Comparison of ENCODE assay signal across 20 cellular contexts in the genomic region with DNA sequence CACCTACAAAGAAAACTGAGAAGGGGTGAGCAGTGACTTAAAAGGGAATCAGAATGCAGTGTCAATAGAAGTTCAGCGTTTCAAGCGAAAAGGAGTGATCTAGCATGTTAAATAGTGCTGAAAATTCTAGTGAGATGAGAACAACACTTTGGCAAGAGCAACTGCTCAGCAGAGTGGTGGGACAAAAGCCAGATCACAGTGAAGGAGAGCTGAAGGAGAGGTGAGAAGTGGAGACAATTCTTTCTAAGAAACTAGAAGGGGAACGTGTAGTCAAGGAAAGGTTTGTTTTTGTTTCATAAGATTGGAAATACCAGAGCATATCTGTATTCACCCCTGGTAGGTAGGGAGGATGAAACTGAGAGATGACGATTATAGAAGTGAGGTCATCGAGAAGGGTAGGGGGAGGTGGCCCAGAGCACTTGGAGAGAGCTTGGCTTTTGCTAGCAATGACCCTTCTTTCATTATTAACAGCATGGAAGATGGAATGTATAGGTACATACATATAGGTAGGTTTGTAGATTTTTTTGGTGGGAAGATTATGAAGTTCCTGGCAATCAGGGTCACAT. TPM values are rescaled to one million over a fixed set of nuclear protein-coding genes. Genes with fewer than 3 reads are reported as not detected.
"Had no signal": no experiment of that assay in that cellular context is flagged by ENCODE, and none has a peak within 500 bp of the region (broad histone marks: within the 10 kb centered on the region; RNA-seq: fewer than 3 reads in every experiment).

No MANE protein-coding gene starts in this region.

- H3K9me3 ChIP-seq: breast epithelium, heart left ventricle, lower lobe of right lung, pancreas had no signal

- H3K4me3 ChIP-seq: breast epithelium, dorsolateral prefrontal cortex, heart left ventricle, lower lobe of right lung, pancreas had no signal

- H3K4me1 ChIP-seq: breast epithelium, pancreas had no signal

- FAIRE-seq: frontal cortex, pancreas, urothelium cell line had no signal

- H3K27ac ChIP-seq: dorsolateral prefrontal cortex, heart left ventricle, lower lobe of right lung, pancreas had no signal

- DNase-seq: activated CD4-positive, alpha-beta T cell treated with anti-CD3 and anti-CD28 coated beads, Interleukin-2, amount 10 ng/mL, durations not matched to agents 24 days and 14 days; activated CD4-positive, CD25-positive, alpha-beta regulatory T cell; activated CD8-positive, alpha-beta memory T cell treated with anti-CD3 and anti-CD28 coated beads, Interleukin-2, amount 50 U/mL, for 4 hours; activated CD8-positive, alpha-beta T cell treated with anti-CD3 and anti-CD28 coated beads, Interleukin-2, amount 10 ng/mL, durations not matched to agents 7 days and 5 days; activated gamma-delta T cell treated with Interleukin-2 at 50 U/mL for 16 hours; activated T-cell treated with anti-CD3 and anti-CD28 coated beads, Interleukin-2, amount 50 U/mL, for 48 hours; amniotic stem cell; dorsolateral prefrontal cortex; endodermal cell; heart left ventricle; immature natural killer cell; left colon; lower lobe of right lung; midbrain; pancreas; stimulated activated CD4-positive, alpha-beta T cell treated with anti-CD3 and anti-CD28 coated beads, Interleukin-12 subunit alpha, Interleukin-12 subunit beta, amount 100 ng/mL, for 4 hours; stimulated activated CD4-positive, alpha-beta T cell treated with anti-CD3 and anti-CD28 coated beads, Interleukin-2, amount 100 ng/mL, for 24 hours had no signal

- H3K27me3 ChIP-seq: pancreas had no signal

- ATAC-seq: activated CD8-positive, alpha-beta T cell treated with anti-CD3 and anti-CD28 coated beads, Interleukin-2, amount 10 ng/mL, durations not matched to agents 7 days and 5 days; heart left ventricle; left colon; lower lobe of right lung; pancreas had no signal

- H3K36me3 ChIP-seq: breast epithelium, heart left ventricle, lower lobe of right lung, pancreas had no signal

RNA-seq across cellular contexts. Expression of a gene that starts 33.7 kb away (rescaled TPM):
- total RNA-seq: activated CD4-positive, alpha-beta T cell treated with anti-CD3 and anti-CD28 coated beads, Interleukin-2, amount 10 ng/mL, durations not matched to agents 24 days and 14 days; activated CD8-positive, alpha-beta T cell treated with anti-CD3 and anti-CD28 coated beads, Interleukin-2, amount 10 ng/mL, durations not matched to agents 7 days and 5 days had no signal

RNA-seq across cellular contexts. Expression of a gene that starts 41.1 kb away (rescaled TPM):
- total RNA-seq: activated CD4-positive, alpha-beta T cell treated with anti-CD3 and anti-CD28 coated beads, Interleukin-2, amount 10 ng/mL, durations not matched to agents 24 days and 14 days; activated CD8-positive, alpha-beta T cell treated with anti-CD3 and anti-CD28 coated beads, Interleukin-2, amount 10 ng/mL, durations not matched to agents 7 days and 5 days had no signal

RNA-seq across cellular contexts. Expression of a gene that starts 54.2 kb away (rescaled TPM):
- total RNA-seq: activated CD4-positive, alpha-beta T cell treated with anti-CD3 and anti-CD28 coated beads, Interleukin-2, amount 10 ng/mL, durations not matched to agents 24 days and 14 days; activated CD8-positive, alpha-beta T cell treated with anti-CD3 and anti-CD28 coated beads, Interleukin-2, amount 10 ng/mL, durations not matched to agents 7 days and 5 days had no signal
